In genomic region chr10:35027567-35027966, GRCh38 we compare ENCODE assay signal across 10 cellular contexts.
DNase-seq lines count a peak whose midpoint lies in the region; ATAC-seq and TF ChIP-seq lines count a peak whose summit lies in the region.
"Had no signal": no experiment of that assay in that cellular context is flagged by ENCODE, and none has a peak within 500 bp of the region (broad histone marks: within the 10 kb centered on the region; RNA-seq: fewer than 3 reads in every experiment).

No MANE protein-coding gene starts in this region.

- TF ChIP-seq POLR2A in Peyer's patch (IDR thresholded peaks at IDR 0.05) = no peak

- H3K9me3 ChIP-seq in Peyer's patch (no peaks in the 10 kb centered on the region), thoracic aorta (no peaks in the 10 kb centered on the region)

- H3K4me1 ChIP-seq in Peyer's patch (no peaks in the 10 kb centered on the region), thoracic aorta (ENCODE audit: control insufficient read depth in 1 of 2, low read depth in 2 of 2) (no peaks in the 10 kb centered on the region)

- H3K4me3 ChIP-seq in Peyer's patch (no peak overlapping the region), thoracic aorta (no peak overlapping the region)

- peaks cover 0 to 80% (median 0%) of the 10 kb centered on the region in 3 donors for H3K36me3 ChIP-seq in Peyer's patch
- peaks cover 28% of the 10 kb centered on the region for H3K36me3 ChIP-seq in thoracic aorta

- H3K27me3 ChIP-seq in Peyer's patch = no peaks in the 10 kb centered on the region
- no peaks in the 10 kb centered on the region for H3K27me3 ChIP-seq in thoracic aorta (replicated peaks; ENCODE audit: insufficient read depth)

- peak in 4 of 6 experiments; percentile 17 to 23 (median 19) for TF ChIP-seq CTCF in Peyer's patch (IDR thresholded peaks at IDR 0.05)
- peak; percentile 42 for TF ChIP-seq CTCF in thoracic aorta (IDR thresholded peaks at IDR 0.05)

- H3K27ac ChIP-seq in Peyer's patch (no peak overlapping the region), thoracic aorta (no peak overlapping the region)

- no peak for ATAC-seq in thoracic aorta (ENCODE audit: insufficient number of reproducible peaks, low FRiP score, low read depth)
- ATAC-seq in HG02678 (IDR thresholded peaks at IDR 0.05; ENCODE audit: unreplicated experiment) = no peak

- peak; percentile 28 for DNase-seq in NCI-H2171 treated with DMSO at 0.1 percent for 48 hours (lab: John Stamatoyannopoulos, UW)
- DNase-seq in NCI-H2171 (lab: John Stamatoyannopoulos, UW) = no peak
- DNase-seq in Peyer's patch = no peak
- peak; percentile 66 for DNase-seq in fibroblast of peridontal ligament (ENCODE audit: extremely low read depth)
- DNase-seq in thoracic aorta (ENCODE audit: low spot score) = no peak
- no peak for DNase-seq in germinal center (ENCODE audit: low spot score)
- no peak for DNase-seq in NCI-H345 treated with DMSO at 0.1 percent for 48 hours (lab: John Stamatoyannopoulos, UW; ENCODE audit: unreplicated experiment)
- DNase-seq: C1 segment of cervical spinal cord; stimulated activated CD4-positive, alpha-beta T cell treated with anti-CD3 and anti-CD28 coated beads, Interleukin-2, amount 100 ng/mL, for 48 hours had no signal

Comparison
In these comparisons a context has a peak if more than half of its experiments do, and no peak if none do; other contexts are left out.
1. DNase-seq: peak in NCI-H2171 treated with DMSO at 0.1 percent for 48 hours (single experiment) and fibroblast of peridontal ligament (single experiment); none in NCI-H2171 (single experiment), Peyer's patch (0 of 3), thoracic aorta (single experiment), germinal center (single experiment) and NCI-H345 treated with DMSO at 0.1 percent for 48 hours (single experiment).